Comparison of ENCODE assay signal across 15 cellular contexts in the genomic region with DNA sequence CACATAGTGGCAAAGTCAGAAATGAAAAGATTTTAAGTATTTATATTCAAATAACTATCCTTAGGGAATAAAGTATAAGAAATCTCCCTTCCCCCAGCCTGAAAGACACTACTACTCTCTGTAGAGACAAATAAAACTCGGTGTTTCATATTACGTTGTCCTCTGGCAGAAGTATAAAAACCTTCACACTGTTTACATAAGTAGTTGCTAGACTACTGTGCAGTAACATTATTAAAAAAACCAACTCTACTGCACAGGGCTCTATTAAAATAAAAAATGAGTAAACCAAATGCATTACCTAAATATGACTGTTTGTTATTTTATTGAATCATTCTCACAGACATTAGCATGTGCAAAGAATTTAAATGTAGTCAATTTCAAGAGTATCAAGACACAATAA.
DNase-seq lines count a peak whose midpoint lies in the region; ATAC-seq, FAIRE-seq and TF ChIP-seq lines count a peak whose summit lies in the region.
"Had no signal": no experiment of that assay in that cellular context is flagged by ENCODE, and none has a peak within 500 bp of the region (broad histone marks: within the 10 kb centered on the region; RNA-seq: fewer than 3 reads in every experiment).

No MANE protein-coding gene starts in this region.

- H3K4me2 ChIP-seq in endothelial cell of umbilical vein (ENCODE audit: insufficient read depth, low read length) = no peak overlapping the region
- H3K4me2 ChIP-seq in mesenchymal stem cell (ENCODE audit: low read length, poor library complexity, severe bottlenecking) = no peak overlapping the region
- H3K4me2 ChIP-seq in neural progenitor cell = no peak overlapping the region
- H3K4me2 ChIP-seq in hepatocyte = no peak overlapping the region

- no peak for DNase-seq in CD8-positive, alpha-beta T cell
- DNase-seq in NCI-H2196 treated with DMSO at 0.1 percent for 48 hours (lab: John Stamatoyannopoulos, UW; ENCODE audit: unreplicated experiment) = peak; percentile 7
- DNase-seq in endothelial cell of umbilical vein (ENCODE audit: low read depth, low spot score) = peak; percentile 12
- peak; percentile 20 for DNase-seq in mesenchymal stem cell
- no peak for DNase-seq in neural progenitor cell (ENCODE audit: low spot score)
- no peak for DNase-seq in hepatocyte (ENCODE audit: low spot score)
- DNase-seq in NCI-H226 = no peak
- DNase-seq in MG63 = no peak
- DNase-seq: activated CD4-positive, alpha-beta T cell treated with anti-CD3 and anti-CD28 coated beads for 1 hour; activated effector memory CD4-positive, alpha-beta T cell treated with Interleukin-2 at 50 U/mL for 16 hours; Caco-2; effector memory CD4-positive, alpha-beta T cell; NCI-H2081 treated with DMSO at 0.1 percent for 48 hours; occipital lobe had no signal

- no peak overlapping the region for H3K27ac ChIP-seq in CD8-positive, alpha-beta T cell (ENCODE audit: low read depth, low read length)
- H3K27ac ChIP-seq in endothelial cell of umbilical vein (ENCODE audit: insufficient read depth, low read depth, low read length) (no peak overlapping the region), mesenchymal stem cell (ENCODE audit: low read length, poor library complexity, severe bottlenecking) (no peak overlapping the region), neural progenitor cell (no peak overlapping the region), hepatocyte (no peak overlapping the region)
- H3K27ac ChIP-seq: SJSA1 had no signal

- peaks cover 8% of the 10 kb centered on the region for H3K36me3 ChIP-seq in CD8-positive, alpha-beta T cell (ENCODE audit: insufficient read depth, low read length)
- peaks cover 0 to 4% of the 10 kb centered on the region in 2 experiments for H3K36me3 ChIP-seq in endothelial cell of umbilical vein (ENCODE audit: control insufficient read depth in 2 of 2, extremely low read depth in 1 of 2, insufficient read depth in 2 of 2, low read length in 2 of 2)
- peaks cover 13 to 44% of the 10 kb centered on the region in 2 experiments for H3K36me3 ChIP-seq in mesenchymal stem cell (ENCODE audit: control insufficient read depth in 1 of 2, insufficient read depth in 2 of 2, low read depth in 1 of 2, low read length in 2 of 2)
- H3K36me3 ChIP-seq in neural progenitor cell = peaks cover 14% of the 10 kb centered on the region
- H3K36me3 ChIP-seq in hepatocyte (replicated peaks; ENCODE audit: insufficient read depth, low read depth) = no peaks in the 10 kb centered on the region
- peaks cover 46% of the 10 kb centered on the region for H3K36me3 ChIP-seq in MG63

- CTCF ChIA-PET in CD8-positive, alpha-beta T cell (lab: Charles Lee) = no interaction called here
- CTCF ChIA-PET in endothelial cell of umbilical vein (lab: Charles Lee) = interaction anchor here (1.2 kb wide), 1 partner anchor 25 kb away, joined by 4 read pairs; no protein-coding TSS in a partner anchor

- H3K27ac Mint-ChIP-seq in CD8-positive, alpha-beta T cell = peak overlapping the region; percentile 41
- H3K27ac Mint-ChIP-seq in neural progenitor cell = no peak overlapping the region

- H3K9me3 Mint-ChIP-seq in CD8-positive, alpha-beta T cell = no peaks in the 10 kb centered on the region
- no peaks in the 10 kb centered on the region for H3K9me3 Mint-ChIP-seq in neural progenitor cell

- WGBS in mesenchymal stem cell = no CpG with 5 or more reads among the region's 2 CpGs
- WGBS in hepatocyte (ENCODE audit: low lambda C conversion rate, missing lambda C conversion rate) = 47% methylated on average over 2 of the region's 2 CpGs

- BruUV-seq in endothelial cell of umbilical vein (replicated peaks; lab: Mats Ljungman, UMichigan) = no TSS peak

- peaks cover 7% of the 10 kb centered on the region for H3K4me1 ChIP-seq in CD8-positive, alpha-beta T cell (ENCODE audit: insufficient read depth, low read length)
- H3K4me1 ChIP-seq in endothelial cell of umbilical vein (ENCODE audit: control insufficient read depth, extremely low read depth, insufficient read depth, low read length) (peaks cover 3% of the 10 kb centered on the region), mesenchymal stem cell (ENCODE audit: control insufficient read depth, insufficient read depth, low read depth, low read length) (no peaks in the 10 kb centered on the region), neural progenitor cell (no peaks in the 10 kb centered on the region), hepatocyte (ENCODE audit: insufficient read depth) (peaks cover 8% of the 10 kb centered on the region)
- H3K4me1 ChIP-seq: Caco-2, SJSA1 had no signal

- intact Hi-C loops in CD8-positive, alpha-beta T cell (cut with DNase I, micrococcal nuclease) = no loop called here
- intact Hi-C loops in endothelial cell of umbilical vein (cut with micrococcal nuclease) = no loop called here

- no peak overlapping the region for H2AK5ac ChIP-seq in mesenchymal stem cell (ENCODE audit: low read length, severe bottlenecking)

- no peak overlapping the region for H4K8ac ChIP-seq in mesenchymal stem cell (ENCODE audit: low read length)

- no peak overlapping the region for H4K91ac ChIP-seq in mesenchymal stem cell (ENCODE audit: low read length)

- no peaks in the 10 kb centered on the region for H3K9me1 ChIP-seq in endothelial cell of umbilical vein (replicated peaks; ENCODE audit: control insufficient read depth, extremely low read depth, insufficient read depth, low read length)

- no peak overlapping the region for H3K4ac ChIP-seq in mesenchymal stem cell (ENCODE audit: low read depth in 1 of 2, low read length in 2 of 2)

- H3K9me2 ChIP-seq in hepatocyte (replicated peaks; ENCODE audit: insufficient read depth) = no peaks in the 10 kb centered on the region

- H2BK5ac ChIP-seq in mesenchymal stem cell (ENCODE audit: low read depth, low read length, poor library complexity, severe bottlenecking) = no peak overlapping the region

- TF ChIP-seq CTCF in CD8-positive, alpha-beta T cell (IDR thresholded peaks at IDR 0.05) = no peak
- no peak for TF ChIP-seq CTCF in endothelial cell of umbilical vein (IDR thresholded peaks at IDR 0.05; ENCODE audit: extremely low read depth in 1 of 2, insufficient read depth in 1 of 2, low read depth in 1 of 2, low read length in 2 of 2)
- no peak for TF ChIP-seq CTCF in neural progenitor cell (IDR thresholded peaks at IDR 0.05)
- TF ChIP-seq CTCF in hepatocyte (IDR thresholded peaks at IDR 0.05; ENCODE audit: poor library complexity) = no peak

- no peak for FAIRE-seq in endothelial cell of umbilical vein (lab: Jason Lieb, UNC)

- H2BK12ac ChIP-seq in mesenchymal stem cell (ENCODE audit: low read length in 2 of 2) = no peak overlapping the region

- H2AFZ ChIP-seq in endothelial cell of umbilical vein (ENCODE audit: low read depth, low read length) (no peak overlapping the region), mesenchymal stem cell (ENCODE audit: low read depth, low read length) (no peak overlapping the region), neural progenitor cell (replicated peaks) (no peak overlapping the region), hepatocyte (no peak overlapping the region)

- no peaks in the 10 kb centered on the region for H3F3A ChIP-seq in neural progenitor cell (ENCODE audit: low read depth)

- ATAC-seq in CD8-positive, alpha-beta T cell = no peak

- no peaks in the 10 kb centered on the region for H3K27me3 ChIP-seq in CD8-positive, alpha-beta T cell (ENCODE audit: insufficient read depth, low read length)
- H3K27me3 ChIP-seq in endothelial cell of umbilical vein (ENCODE audit: control insufficient read depth in 2 of 2, insufficient read depth in 2 of 2, low read length in 2 of 2) = no peaks in the 10 kb centered on the region
- no peaks in the 10 kb centered on the region for H3K27me3 ChIP-seq in mesenchymal stem cell (ENCODE audit: control insufficient read depth in 1 of 2, insufficient read depth in 1 of 2, low read length in 2 of 2)
- H3K27me3 ChIP-seq in neural progenitor cell = no peaks in the 10 kb centered on the region
- no peaks in the 10 kb centered on the region for H3K27me3 ChIP-seq in hepatocyte
- no peaks in the 10 kb centered on the region for H3K27me3 ChIP-seq in MG63
- H3K27me3 ChIP-seq: SJSA1 had no signal

- no peak overlapping the region for H3K4me3 ChIP-seq in CD8-positive, alpha-beta T cell (ENCODE audit: low read depth, low read length)
- H3K4me3 ChIP-seq in endothelial cell of umbilical vein (replicated peaks in 1 of 3; ENCODE audit: insufficient read depth in 1 of 3, low read depth in 1 of 3, low read length in 3 of 3) = no peak overlapping the region
- no peak overlapping the region for H3K4me3 ChIP-seq in mesenchymal stem cell (ENCODE audit: insufficient read depth in 1 of 2, low read depth in 1 of 2, low read length in 2 of 2)
- no peak overlapping the region for H3K4me3 ChIP-seq in neural progenitor cell
- H3K4me3 ChIP-seq in hepatocyte = no peak overlapping the region
- no peak overlapping the region for H3K4me3 ChIP-seq in MG63
- H3K4me3 ChIP-seq: SJSA1 had no signal

- H3K27me3 Mint-ChIP-seq in CD8-positive, alpha-beta T cell (ENCODE audit: low read depth) = no peaks in the 10 kb centered on the region
- H3K27me3 Mint-ChIP-seq in neural progenitor cell (ENCODE audit: insufficient read depth, low read depth) = no peaks in the 10 kb centered on the region

- no peak overlapping the region for H2BK120ac ChIP-seq in mesenchymal stem cell (ENCODE audit: low read depth, low read length)

- H3K9ac ChIP-seq in endothelial cell of umbilical vein (replicated peaks; ENCODE audit: extremely low read depth, insufficient read depth, low read length) (no peak overlapping the region), mesenchymal stem cell (ENCODE audit: low read length) (peak overlapping the region; percentile 76), neural progenitor cell (no peak overlapping the region)

- no peak overlapping the region for H3K23ac ChIP-seq in mesenchymal stem cell (ENCODE audit: low read length in 2 of 2)

- POLR2A ChIA-PET in CD8-positive, alpha-beta T cell (lab: Charles Lee) = no interaction called here
- POLR2A ChIA-PET in endothelial cell of umbilical vein (lab: Charles Lee) = interaction anchor here (0.6 kb wide), 1 partner anchor 29 kb away, joined by 6 read pairs; no protein-coding TSS in a partner anchor

- H3K9me3 ChIP-seq in CD8-positive, alpha-beta T cell (ENCODE audit: low read length) = no peaks in the 10 kb centered on the region
- H3K9me3 ChIP-seq in endothelial cell of umbilical vein (replicated peaks; ENCODE audit: control insufficient read depth, insufficient read depth, low read length) (no peaks in the 10 kb centered on the region), mesenchymal stem cell (ENCODE audit: control insufficient read depth, low read length) (no peaks in the 10 kb centered on the region), neural progenitor cell (ENCODE audit: low read depth) (no peaks in the 10 kb centered on the region), hepatocyte (ENCODE audit: low read depth) (no peaks in the 10 kb centered on the region), MG63 (no peaks in the 10 kb centered on the region)
- H3K9me3 ChIP-seq: Caco-2, SJSA1 had no signal

- H3K79me1 ChIP-seq in mesenchymal stem cell (replicated peaks; ENCODE audit: low read length, poor library complexity, severe bottlenecking) = peaks cover 3% of the 10 kb centered on the region

- peaks cover 46% of the 10 kb centered on the region for H3K36me3 Mint-ChIP-seq in CD8-positive, alpha-beta T cell
- peaks cover 10% of the 10 kb centered on the region for H3K36me3 Mint-ChIP-seq in neural progenitor cell

- peaks cover 35% of the 10 kb centered on the region for H3K79me2 ChIP-seq in endothelial cell of umbilical vein (ENCODE audit: control insufficient read depth, insufficient read depth, low read length)
- peaks cover 77% of the 10 kb centered on the region for H3K79me2 ChIP-seq in neural progenitor cell (ENCODE audit: low read depth)
- H3K79me2 ChIP-seq in hepatocyte = peaks cover 79% of the 10 kb centered on the region

- H3K18ac ChIP-seq in mesenchymal stem cell (ENCODE audit: low read depth in 1 of 2, low read length in 2 of 2) = no peak overlapping the region

- no peak for TF ChIP-seq POLR2A in endothelial cell of umbilical vein (IDR thresholded peaks at IDR 0.05; ENCODE audit: low read depth, low read length)

- dilution Hi-C loops in endothelial cell of umbilical vein (cut with MboI; ENCODE audit: extremely low pct_ligation_motif_present, low sequenced_read_pairs) = no loop called here

- H3K4me1 Mint-ChIP-seq in CD8-positive, alpha-beta T cell (ENCODE audit: low read depth) = peaks cover 38% of the 10 kb centered on the region
- H3K4me1 Mint-ChIP-seq in neural progenitor cell = no peaks in the 10 kb centered on the region

- H4K20me1 ChIP-seq in endothelial cell of umbilical vein (replicated peaks; ENCODE audit: control insufficient read depth, extremely low read depth, insufficient read depth, low read length) = no peaks in the 10 kb centered on the region
- peaks cover 40% of the 10 kb centered on the region for H4K20me1 ChIP-seq in neural progenitor cell (ENCODE audit: low read depth)
- H4K20me1 ChIP-seq in hepatocyte (ENCODE audit: insufficient read depth, poor library complexity, severe bottlenecking) = peaks cover 43% of the 10 kb centered on the region

- no peak overlapping the region for H2BK15ac ChIP-seq in mesenchymal stem cell (ENCODE audit: low read depth, poor library complexity, severe bottlenecking)

- H3K14ac ChIP-seq in mesenchymal stem cell (ENCODE audit: low read length in 2 of 2) = no peak overlapping the region

- H3K4me3 Mint-ChIP-seq in CD8-positive, alpha-beta T cell = no peak overlapping the region
- no peak overlapping the region for H3K4me3 Mint-ChIP-seq in neural progenitor cell

Comparison
In these comparisons a context has a peak if more than half of its experiments do, and no peak if none do; other contexts are left out.
1. DNase-seq: peak in NCI-H2196 treated with DMSO at 0.1 percent for 48 hours (single experiment), endothelial cell of umbilical vein (single experiment) and mesenchymal stem cell (single experiment); none in CD8-positive, alpha-beta T cell (0 of 7), neural progenitor cell (single experiment), hepatocyte (single experiment), NCI-H226 (single experiment) and MG63 (single experiment).